ENCODE assay signal across 21 cellular contexts in genomic region chr22:29377979-29378378, GRCh38. TPM values are rescaled to one million over a fixed set of nuclear protein-coding genes. Genes with fewer than 3 reads are reported as not detected.
DNase-seq lines count a peak whose midpoint lies in the region; ATAC-seq and TF ChIP-seq lines count a peak whose summit lies in the region.
"Had no signal": no experiment of that assay in that cellular context is flagged by ENCODE, and none has a peak within 500 bp of the region (broad histone marks: within the 10 kb centered on the region; RNA-seq: fewer than 3 reads in every experiment).

No MANE protein-coding gene starts in this region.

- H2AFZ ChIP-seq in smooth muscle cell (ENCODE audit: low read depth) (no peak overlapping the region), GM23248 (no peak overlapping the region)

- H3K9ac ChIP-seq in smooth muscle cell (ENCODE audit: low read depth) (peak overlapping the region; percentile 17), GM23248 (no peak overlapping the region)

- H3K27ac ChIP-seq in RWPE1 (peak overlapping the region; percentile 27; the same call in 1 of the 2 replicates), smooth muscle cell (ENCODE audit: low read depth) (peak overlapping the region; percentile 77), GM23248 (no peak overlapping the region)
- H3K27ac ChIP-seq: gastroesophageal sphincter, neutrophil, SK-N-MC, transverse colon had no signal

- POLR2A ChIA-PET in RWPE1 (lab: Yijun Ruan, JAX; ENCODE audit: low non-redundant PET) = interaction anchor here (0.6 kb wide), 1 partner anchor 176 kb away, joined by 3 read pairs; the partner anchor contains the start of gene THOC5

- H3K36me3 ChIP-seq in smooth muscle cell (ENCODE audit: low read depth) = no peaks in the 10 kb centered on the region
- no peaks in the 10 kb centered on the region for H3K36me3 ChIP-seq in GM23248 (ENCODE audit: low read depth)

- H3K79me2 ChIP-seq in smooth muscle cell (ENCODE audit: low read depth) (peaks cover 29% of the 10 kb centered on the region), GM23248 (ENCODE audit: insufficient read depth) (peaks cover 59% of the 10 kb centered on the region)

- in situ Hi-C loops in GM23248 (cut with MboI) = loop anchor here (25.0 kb wide), 1 partner anchor 709 kb away; the partner anchor contains the start of gene HORMAD2

- no peak for ATAC-seq in HG02870 (IDR thresholded peaks at IDR 0.05; ENCODE audit: unreplicated experiment)
- ATAC-seq: activated CD8-positive, alpha-beta memory T cell treated with anti-CD3 and anti-CD28 coated beads, Interleukin-2, amount 10 ng/mL, durations not matched to agents 7 days and 5 days; activated naive CD8-positive, alpha-beta T cell treated with anti-CD3 and anti-CD28 coated beads, Interleukin-2, amount 50 U/mL, for 24 hours; gastroesophageal sphincter had no signal

- no peaks in the 10 kb centered on the region for H3K27me3 ChIP-seq in smooth muscle cell (ENCODE audit: low read depth)
- no peaks in the 10 kb centered on the region for H3K27me3 ChIP-seq in GM23248 (replicated peaks; ENCODE audit: insufficient read depth)
- H3K27me3 ChIP-seq: gastroesophageal sphincter, neutrophil, transverse colon had no signal

- CTCF ChIA-PET in RWPE1 (lab: Yijun Ruan, JAX) = no interaction called here

- no peak for TF ChIP-seq CTCF in RWPE1 (conservative IDR thresholded peaks at IDR 0.05; ENCODE audit: low read depth)
- no peak for TF ChIP-seq CTCF in smooth muscle cell (IDR thresholded peaks at IDR 0.05; ENCODE audit: borderline replicate concordance, insufficient read depth, poor library complexity, severe bottlenecking)

- H3F3A ChIP-seq in smooth muscle cell (ENCODE audit: low read depth) (no peaks in the 10 kb centered on the region), GM23248 (ENCODE audit: insufficient read depth) (no peaks in the 10 kb centered on the region)

- H3K9me3 ChIP-seq in smooth muscle cell (replicated peaks; ENCODE audit: low read depth) (no peaks in the 10 kb centered on the region), GM23248 (ENCODE audit: low read depth) (no peaks in the 10 kb centered on the region)
- H3K9me3 ChIP-seq: gastroesophageal sphincter, neutrophil, transverse colon had no signal

- peak; percentile 37 for DNase-seq in DMS153 (lab: John Stamatoyannopoulos, UW)
- DNase-seq in DMS153 treated with DMSO at 0.1 percent for 48 hours (lab: John Stamatoyannopoulos, UW; ENCODE audit: unreplicated experiment) = no peak
- peak; percentile 48 for DNase-seq in RWPE1 (ENCODE audit: low spot score)
- DNase-seq in islet precursor cell = peak; percentile 62
- DNase-seq in smooth muscle cell (lab: John Stamatoyannopoulos, UW; ENCODE audit: unreplicated experiment) = no peak
- no peak for DNase-seq in NCI-H2196 treated with DMSO at 0.1 percent for 48 hours (lab: John Stamatoyannopoulos, UW; ENCODE audit: unreplicated experiment)
- no peak for DNase-seq in GM23248
- DNase-seq: 8988T; activated CD4-positive, alpha-beta T cell treated with anti-CD3 and anti-CD28 coated beads for 4 hours; activated CD8-positive, alpha-beta memory T cell treated with anti-CD3 and anti-CD28 coated beads, Interleukin-2, amount 10 ng/mL, durations not matched to agents 7 days and 5 days; activated naive CD8-positive, alpha-beta T cell treated with anti-CD3 and anti-CD28 coated beads, Interleukin-2, amount 50 U/mL, for 24 hours; COR-L47; NCI-H1417; NCI-H748 treated with DMSO at 0.1 percent for 48 hours; stimulated activated naive CD4-positive, alpha-beta T cell; T-helper 9 cell; transverse colon had no signal

- H3K4me2 ChIP-seq in smooth muscle cell (no peak overlapping the region), GM23248 (ENCODE audit: unreplicated experiment) (no peak overlapping the region)

- H4K20me1 ChIP-seq in smooth muscle cell (ENCODE audit: low read depth) = peaks cover 28% of the 10 kb centered on the region
- H4K20me1 ChIP-seq in GM23248 (ENCODE audit: insufficient read depth) = no peaks in the 10 kb centered on the region

- H3K4me3 ChIP-seq in smooth muscle cell (no peak overlapping the region), GM23248 (no peak overlapping the region)
- H3K4me3 ChIP-seq: gastroesophageal sphincter, SK-N-MC, transverse colon had no signal

- H3K9me2 ChIP-seq in GM23248 (ENCODE audit: insufficient read depth) = no peaks in the 10 kb centered on the region

- WGBS in smooth muscle cell (ENCODE audit: low lambda C conversion rate) = 94% methylated on average over 7 of the region's 7 CpGs
- 86 to 87% methylated on average over 7 of the region's 7 CpGs for WGBS in GM23248 (ENCODE audit: low coverage in 1 of 2, low lambda C conversion rate in 2 of 2, missing lambda C conversion rate in 2 of 2), 2 experiments

- H3K4me1 ChIP-seq in smooth muscle cell (ENCODE audit: low read depth) (no peaks in the 10 kb centered on the region), GM23248 (ENCODE audit: insufficient read depth) (no peaks in the 10 kb centered on the region)

RNA-seq across cellular contexts. Expression of gene AP1B1, which starts 10.4 kb away (rescaled TPM):
- 25.9 and 30.3 TPM in 2 replicates for total RNA-seq in smooth muscle cell
- 37.1 and 38.5 TPM in 2 replicates for polyA plus RNA-seq in smooth muscle cell
- 45.7 and 49.8 TPM in 2 replicates for total RNA-seq in GM23248 (2014; rRNA removed; shearing (Covaris generic))
- polyA plus RNA-seq in GM23248 (2016; fragmentation: Nextera tagmentation; extraction: Ambion mirVana) = 41.7 and 43.4 TPM in 2 replicates

Comparison
In these comparisons a context has a peak if more than half of its experiments do, and no peak if none do; other contexts are left out.
1. DNase-seq: peak in DMS153 (single experiment), RWPE1 (single experiment) and islet precursor cell (single experiment); none in DMS153 treated with DMSO at 0.1 percent for 48 hours (single experiment), smooth muscle cell (single experiment), NCI-H2196 treated with DMSO at 0.1 percent for 48 hours (single experiment) and GM23248 (single experiment).